10 cellular contexts compared by ENCODE assay signal in genomic region chr16:81450783-81451491, GRCh38. TPM values are rescaled to one million over a fixed set of nuclear protein-coding genes. Genes with fewer than 3 reads are reported as not detected.
A peak's percentile ranks its signal among the peaks of the same experiment; 100 is the strongest.
DNase-seq lines count a peak whose midpoint lies in the region; ATAC-seq and TF ChIP-seq lines count a peak whose summit lies in the region.
"Had no signal": no experiment of that assay in that cellular context is flagged by ENCODE, and none has a peak within 500 bp of the region (broad histone marks: within the 10 kb centered on the region; RNA-seq: fewer than 3 reads in every experiment).

No MANE protein-coding gene starts in this region.

- H3K36me3 Mint-ChIP-seq in activated naive CD8-positive, alpha-beta T cell treated with anti-CD3 and anti-CD28 coated beads, Interleukin-2, amount 10 ng/mL, durations not matched to agents 7 days and 5 days = peaks cover 37% of the 10 kb centered on the region

- peaks cover 24% of the 10 kb centered on the region for H3K9me3 ChIP-seq in BLaER1
- no peaks in the 10 kb centered on the region for H3K9me3 ChIP-seq in mucosa of rectum (ENCODE audit: control insufficient read depth in 2 of 2, low read length in 2 of 2)

- no peak for DNase-seq in activated naive CD8-positive, alpha-beta T cell treated with anti-CD3 and anti-CD28 coated beads, Interleukin-2, amount 10 ng/mL, durations not matched to agents 7 days and 5 days
- DNase-seq in stimulated activated naive CD4-positive, alpha-beta T cell (lab: John Stamatoyannopoulos, UW) = no peak
- no peak for DNase-seq in Right ventricle myocardium inferior (ENCODE audit: missing footprints)
- DNase-seq: NCI-H2081, nephron progenitor cell had no signal

- H3K27ac Mint-ChIP-seq in activated naive CD8-positive, alpha-beta T cell treated with anti-CD3 and anti-CD28 coated beads, Interleukin-2, amount 10 ng/mL, durations not matched to agents 7 days and 5 days = peak overlapping the region; percentile 87

- ATAC-seq in activated naive CD8-positive, alpha-beta T cell treated with anti-CD3 and anti-CD28 coated beads, Interleukin-2, amount 10 ng/mL, durations not matched to agents 7 days and 5 days (ENCODE audit: low read depth) = no peak
- no peak for ATAC-seq in HG02870 (IDR thresholded peaks at IDR 0.05; ENCODE audit: unreplicated experiment)
- no peak for ATAC-seq in Right ventricle myocardium inferior
- ATAC-seq in GM21526 (IDR thresholded peaks at IDR 0.05; ENCODE audit: low FRiP score, unreplicated experiment) = no peak

- no peak overlapping the region for H3K4me3 ChIP-seq in BLaER1
- H3K4me3 ChIP-seq in mucosa of rectum (ENCODE audit: low read length in 2 of 2) = no peak overlapping the region

- H3K4me1 ChIP-seq in BLaER1 (peaks cover 88% of the 10 kb centered on the region), mucosa of rectum (ENCODE audit: control insufficient read depth in 2 of 2, insufficient read depth in 2 of 2, low read length in 2 of 2) (peaks cover 80 to 83% of the 10 kb centered on the region in 2 donors)

- H3K36me3 ChIP-seq in BLaER1 (peaks cover 56% of the 10 kb centered on the region), mucosa of rectum (ENCODE audit: control insufficient read depth in 2 of 2, insufficient read depth in 2 of 2, low read length in 2 of 2) (no peaks in the 10 kb centered on the region)

- peaks cover 97% of the 10 kb centered on the region for H4K20me1 ChIP-seq in BLaER1

- H3K9ac ChIP-seq in BLaER1 (no peak overlapping the region), mucosa of rectum (ENCODE audit: low read depth in 1 of 2, low read length in 2 of 2) (no peak overlapping the region)

- H3K27me3 Mint-ChIP-seq in activated naive CD8-positive, alpha-beta T cell treated with anti-CD3 and anti-CD28 coated beads, Interleukin-2, amount 10 ng/mL, durations not matched to agents 7 days and 5 days = no peaks in the 10 kb centered on the region

- H3K27me3 ChIP-seq in BLaER1 (no peaks in the 10 kb centered on the region), mucosa of rectum (ENCODE audit: control insufficient read depth in 2 of 2, insufficient read depth in 2 of 2, low read length in 2 of 2) (no peaks in the 10 kb centered on the region)

- H3K27ac ChIP-seq in BLaER1 = no peak overlapping the region
- H3K27ac ChIP-seq in mucosa of rectum (ENCODE audit: low read depth in 2 of 2, low read length in 2 of 2) = peak overlapping the region; percentile 85 to 92

- H3K4me2 ChIP-seq in BLaER1 = peak overlapping the region; percentile 63

- no peaks in the 10 kb centered on the region for H3K9me3 Mint-ChIP-seq in activated naive CD8-positive, alpha-beta T cell treated with anti-CD3 and anti-CD28 coated beads, Interleukin-2, amount 10 ng/mL, durations not matched to agents 7 days and 5 days

- 0 out of 3 replicates have a peak, but pooled peaks have one; percentile 12 for TF ChIP-seq CTCF in GM12872 (IDR thresholded peaks at IDR 0.05; ENCODE audit: insufficient read depth, low read depth, low read length)

- POLR2A ChIA-PET in activated naive CD8-positive, alpha-beta T cell treated with anti-CD3 and anti-CD28 coated beads, Interleukin-2, amount 10 ng/mL, durations not matched to agents 7 days and 5 days (lab: Charles Lee) = interaction anchor here (0.9 to 1.3 kb wide), 5 partner anchors 15 to 69 kb away, joined by 3 to 10 read pairs (median 5); no protein-coding TSS in a partner anchor

- H3K4me1 Mint-ChIP-seq in activated naive CD8-positive, alpha-beta T cell treated with anti-CD3 and anti-CD28 coated beads, Interleukin-2, amount 10 ng/mL, durations not matched to agents 7 days and 5 days = peaks cover 64% of the 10 kb centered on the region

- peak overlapping the region; percentile 80 for H3K4me3 Mint-ChIP-seq in activated naive CD8-positive, alpha-beta T cell treated with anti-CD3 and anti-CD28 coated beads, Interleukin-2, amount 10 ng/mL, durations not matched to agents 7 days and 5 days
- H3K4me3 Mint-ChIP-seq: nephron progenitor cell had no signal

- intact Hi-C loops in Right ventricle myocardium inferior (cut with DNase I) = no loop called here

RNA-seq across cellular contexts. Expression of gene CMIP, which starts 6.3 kb away (rescaled TPM):
- total RNA-seq in activated naive CD8-positive, alpha-beta T cell treated with anti-CD3 and anti-CD28 coated beads, Interleukin-2, amount 10 ng/mL, durations not matched to agents 7 days and 5 days = 10 to 100 TPM; 65.4 to 76.7 TPM
- 10.5 TPM for total RNA-seq in Right ventricle myocardium inferior
